Comparison of ENCODE assay signal across 8 cellular contexts in the genomic region with DNA sequence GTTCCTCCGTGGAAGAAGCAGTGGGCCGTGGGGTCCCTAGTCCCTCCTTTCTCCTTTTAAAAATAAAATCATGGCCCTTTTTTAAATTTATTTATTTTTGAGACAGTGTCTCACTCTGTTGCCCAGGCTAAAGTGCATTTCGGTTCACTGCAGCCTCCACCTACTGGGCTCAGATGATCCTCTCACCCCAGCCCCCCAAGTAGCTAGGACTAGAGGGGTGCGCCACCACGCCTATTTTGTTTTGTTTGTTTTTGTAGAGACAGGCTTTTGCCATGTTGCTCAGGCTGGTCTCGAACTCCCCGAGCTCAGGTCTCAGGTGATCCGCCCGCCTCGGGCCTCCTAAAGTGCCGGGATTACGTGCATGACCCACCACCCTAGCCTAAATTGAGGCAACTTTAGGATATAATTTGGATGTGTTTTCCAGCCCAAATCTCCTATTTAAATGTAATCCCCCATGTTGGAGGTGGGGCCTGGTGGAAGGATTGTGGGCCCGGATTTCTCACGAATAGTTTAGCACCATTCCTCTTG. TPM values are rescaled to one million over a fixed set of nuclear protein-coding genes. Genes with fewer than 3 reads are reported as not detected.
DNase-seq lines count a peak whose midpoint lies in the region; ATAC-seq and TF ChIP-seq lines count a peak whose summit lies in the region.

No MANE protein-coding gene starts in this region.

- H3K79me2 ChIP-seq in OCI-LY7 (ENCODE audit: insufficient read depth, low read depth, low read length) (peaks cover 58% of the 10 kb centered on the region), parathyroid adenoma (no peaks in the 10 kb centered on the region)

- intact Hi-C loops in OCI-LY7 (cut with micrococcal nuclease; ENCODE audit: unreplicated experiment), result loop anchor here (10.0 kb wide), 1 partner anchor 1160 kb away; no protein-coding TSS in a partner anchor

- H3K36me3 ChIP-seq in OCI-LY7 (ENCODE audit: insufficient read depth, low read length) (peaks cover 46% of the 10 kb centered on the region), duodenal mucosa (ENCODE audit: control insufficient read depth in 1 of 2, insufficient read depth in 2 of 2, low read length in 2 of 2) (no peaks in the 10 kb centered on the region), parathyroid adenoma (ENCODE audit: control insufficient read depth, insufficient read depth, low read length) (no peaks in the 10 kb centered on the region)

- DNase-seq in EH (ENCODE audit: low read depth) (peak; percentile 1), OCI-LY7 (ENCODE audit: low spot score) (peak; percentile 26), GM19240 (ENCODE audit: insufficient read length, low spot score) (no peak)

- H3K4me3 ChIP-seq in OCI-LY7 (ENCODE audit: low read depth, low read length, poor library complexity, severe bottlenecking) (peak overlapping the region; percentile 96), duodenal mucosa (ENCODE audit: low read depth in 1 of 2, low read length in 2 of 2) (peak overlapping the region; percentile 96 to 99), parathyroid adenoma (ENCODE audit: low read depth, low read length) (peak overlapping the region; percentile 93)

- H3K9ac ChIP-seq in duodenal mucosa (ENCODE audit: low read depth in 1 of 2, low read length in 2 of 2) (peak overlapping the region; percentile 88 to 95), parathyroid adenoma (no peak overlapping the region)

- CTCF ChIA-PET in OCI-LY7 (lab: Charles Lee; ENCODE audit: unreplicated experiment), result interaction anchor here (1.3 kb wide), 1 partner anchor 249 kb away, joined by 3 read pairs; the partner anchor contains the start of gene ZNF680

- POLR2A ChIA-PET in OCI-LY7 (lab: Charles Lee), result interaction anchor here (0.6 to 9.9 kb wide), 6 partner anchors 10 to 1138 kb away, joined by 3 to 115 read pairs (median 4); partner anchors contain the start of gene ZNF680

- H3K9me2 ChIP-seq in OCI-LY7 (ENCODE audit: insufficient read depth, low read length), result no peaks in the 10 kb centered on the region

- H2AFZ ChIP-seq in OCI-LY7 (ENCODE audit: low read length) (peak overlapping the region; percentile 66; the same call in 1 of the 2 replicates), parathyroid adenoma (peak overlapping the region; percentile 94)

- peak overlapping the region; percentile 72 for H3K27ac ChIP-seq in OCI-LY7 (ENCODE audit: low read depth, low read length, poor library complexity, severe bottlenecking)
- no peak overlapping the region for H3K27ac ChIP-seq in duodenal mucosa (ENCODE audit: low read depth, low read length)
- peak overlapping the region; percentile 60 for H3K27ac ChIP-seq in parathyroid adenoma

- H3K4me2 ChIP-seq in OCI-LY7 (ENCODE audit: low read length) (peak overlapping the region; percentile 98), parathyroid adenoma (ENCODE audit: low read length) (peak overlapping the region; percentile 79)

- no TSS peak for BruUV-seq in OCI-LY7 (replicated peaks; lab: Mats Ljungman, UMichigan)

- TF ChIP-seq CTCF in OCI-LY7 (conservative IDR thresholded peaks at IDR 0.05; ENCODE audit: low read length) (no peak), parathyroid adenoma (IDR thresholded peaks at IDR 0.05) (no peak)

- H3K4me1 ChIP-seq in OCI-LY7 (ENCODE audit: insufficient read depth, low read length, poor library complexity, severe bottlenecking), result peaks cover 50% of the 10 kb centered on the region
- H3K4me1 ChIP-seq in duodenal mucosa (ENCODE audit: control insufficient read depth in 1 of 2, insufficient read depth in 2 of 2, low read length in 2 of 2), result peaks cover 9 to 12% of the 10 kb centered on the region in 2 donors
- H3K4me1 ChIP-seq in parathyroid adenoma, result peaks cover 2% of the 10 kb centered on the region

- ATAC-seq in GM18868 (IDR thresholded peaks at IDR 0.05; ENCODE audit: unreplicated experiment) (no peak), GM21367 (IDR thresholded peaks at IDR 0.05; ENCODE audit: unreplicated experiment) (no peak), GM21515 (IDR thresholded peaks at IDR 0.05; ENCODE audit: unreplicated experiment) (no peak)

- H3K9me3 ChIP-seq in OCI-LY7 (ENCODE audit: low read length), result peaks cover 8% of the 10 kb centered on the region; the same call in 1 of the 2 replicates
- peaks cover 0 to 3% of the 10 kb centered on the region in 2 donors for H3K9me3 ChIP-seq in duodenal mucosa (ENCODE audit: control insufficient read depth in 1 of 2, low read length in 2 of 2)
- H3K9me3 ChIP-seq in parathyroid adenoma (ENCODE audit: control insufficient read depth, low read length), result no peaks in the 10 kb centered on the region

- H3K27me3 ChIP-seq in duodenal mucosa (ENCODE audit: control insufficient read depth in 1 of 2, insufficient read depth in 2 of 2, low read length in 2 of 2) (no peaks in the 10 kb centered on the region), parathyroid adenoma (ENCODE audit: control insufficient read depth, insufficient read depth, low read length) (no peaks in the 10 kb centered on the region)

- peaks cover 11% of the 10 kb centered on the region; the same call in 1 of the 2 replicates for H4K20me1 ChIP-seq in OCI-LY7 (ENCODE audit: insufficient read depth, low read length)

RNA-seq across cellular contexts. Expression of gene ZNF736, which starts 0.8 kb away (rescaled TPM):
- 68.4 and 72.3 TPM in 2 replicates for total RNA-seq in OCI-LY7 (2014; rRNA removed; shearing (Covaris generic))
- total RNA-seq in OCI-LY7 (2022), result 88.6 and 90.2 TPM in 2 replicates
